In the genomic region with DNA sequence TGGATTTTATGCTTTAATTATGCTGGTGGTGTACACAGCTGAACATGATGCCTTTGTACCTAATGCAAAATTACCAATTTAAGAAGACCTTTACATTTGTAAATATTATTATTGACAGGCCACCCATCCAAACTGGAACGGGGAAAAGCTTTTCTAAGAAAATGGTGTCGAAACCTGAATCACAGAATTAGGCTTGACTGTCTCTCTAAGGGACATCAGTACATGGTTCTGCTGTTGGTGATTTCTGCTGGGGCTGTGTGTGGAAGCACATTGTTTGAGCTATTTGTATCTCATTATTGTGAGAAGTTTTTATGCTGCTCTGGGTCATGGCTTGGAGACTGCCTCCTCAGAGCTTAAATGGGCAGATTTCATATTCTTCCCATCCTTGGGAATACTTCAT, we compare ENCODE assay signal across 17 cellular contexts.
"Had no signal": no experiment of that assay in that cellular context is flagged by ENCODE, and none has a peak within 500 bp of the region (broad histone marks: within the 10 kb centered on the region; RNA-seq: fewer than 3 reads in every experiment).

No MANE protein-coding gene starts in this region.

- H3K4me3 ChIP-seq: lower lobe of right lung, mucosa of descending colon, spleen, testis, upper lobe of right lung had no signal

- DNase-seq: activated CD4-positive, alpha-beta T cell treated with anti-CD3 and anti-CD28 coated beads for 48 hours; activated CD8-positive, alpha-beta memory T cell treated with anti-CD3 and anti-CD28 coated beads, Interleukin-2, amount 50 U/mL, for 48 hours; activated CD8-positive, alpha-beta T cell treated with anti-CD3 and anti-CD28 coated beads, Interleukin-2, amount 10 ng/mL, durations not matched to agents 7 days and 5 days; activated naive CD4-positive, alpha-beta T cell treated with anti-CD3 and anti-CD28 coated beads, Interleukin-2, amount 10 ng/mL, durations not matched to agents 7 days and 5 days; brain microvascular endothelial cell; lower lobe of right lung; mucosa of descending colon; naive thymus-derived CD8-positive, alpha-beta T cell; spleen; stimulated activated CD4-positive, alpha-beta T cell treated with anti-CD3 and anti-CD28 coated beads, Interleukin-2, amount 100 ng/mL, for 24 hours; stimulated activated naive CD4-positive, alpha-beta T cell; T-helper 1 cell; testis; upper lobe of right lung had no signal

- H3K4me1 ChIP-seq: testis, upper lobe of right lung had no signal

- H3K27me3 ChIP-seq: brain microvascular endothelial cell, testis, upper lobe of right lung had no signal

- H3K9me3 Mint-ChIP-seq: activated naive CD4-positive, alpha-beta T cell treated with anti-CD3 and anti-CD28 coated beads, Interleukin-2, amount 10 ng/mL, durations not matched to agents 7 days and 5 days; activated T-helper 1 cell treated with anti-CD3 and anti-CD28 coated beads, Interleukin-12 subunit alpha, Interleukin-12 subunit beta, Interleukin-2, Interleukin-4 antibody, amounts not matched to agents 30 ng/mL and 10 ng/mL and 1 ng/mL, durations not matched to agents 14 hours and 24 hours and 36 hours; naive thymus-derived CD8-positive, alpha-beta T cell had no signal

- H3K9me3 ChIP-seq: lower lobe of right lung, mucosa of descending colon, spleen, testis, upper lobe of right lung had no signal

- ATAC-seq: activated CD8-positive, alpha-beta T cell treated with anti-CD3 and anti-CD28 coated beads, Interleukin-2, amount 10 ng/mL, durations not matched to agents 7 days and 5 days; esophagus mucosa; lower lobe of right lung; mucosa of descending colon; naive thymus-derived CD8-positive, alpha-beta T cell; sciatic nerve; upper lobe of right lung had no signal

- H3K27ac Mint-ChIP-seq: activated CD8-positive, alpha-beta T cell treated with anti-CD3 and anti-CD28 coated beads, Interleukin-2, amount 10 ng/mL, durations not matched to agents 7 days and 5 days; activated naive CD4-positive, alpha-beta T cell treated with anti-CD3 and anti-CD28 coated beads, Interleukin-2, amount 10 ng/mL, durations not matched to agents 7 days and 5 days; activated T-helper 1 cell treated with anti-CD3 and anti-CD28 coated beads, Interleukin-12 subunit alpha, Interleukin-12 subunit beta, Interleukin-2, Interleukin-4 antibody, amounts not matched to agents 30 ng/mL and 10 ng/mL and 1 ng/mL, durations not matched to agents 14 hours and 24 hours and 36 hours had no signal

- H3K36me3 ChIP-seq: brain microvascular endothelial cell, lower lobe of right lung, spleen, upper lobe of right lung had no signal

- H3K27ac ChIP-seq: brain microvascular endothelial cell, lower lobe of right lung, spleen, testis, upper lobe of right lung had no signal

- H3K36me3 Mint-ChIP-seq: activated naive CD4-positive, alpha-beta T cell treated with anti-CD3 and anti-CD28 coated beads, Interleukin-2, amount 10 ng/mL, durations not matched to agents 7 days and 5 days had no signal

- H3K4me3 Mint-ChIP-seq: activated CD8-positive, alpha-beta T cell treated with anti-CD3 and anti-CD28 coated beads, Interleukin-2, amount 10 ng/mL, durations not matched to agents 7 days and 5 days; activated naive CD4-positive, alpha-beta T cell treated with anti-CD3 and anti-CD28 coated beads, Interleukin-2, amount 10 ng/mL, durations not matched to agents 7 days and 5 days; activated T-helper 1 cell treated with anti-CD3 and anti-CD28 coated beads, Interleukin-12 subunit alpha, Interleukin-12 subunit beta, Interleukin-2, Interleukin-4 antibody, amounts not matched to agents 30 ng/mL and 10 ng/mL and 1 ng/mL, durations not matched to agents 14 hours and 24 hours and 36 hours; naive thymus-derived CD8-positive, alpha-beta T cell had no signal
